Comparison of ENCODE assay signal across 6 cellular contexts in the genomic region with DNA sequence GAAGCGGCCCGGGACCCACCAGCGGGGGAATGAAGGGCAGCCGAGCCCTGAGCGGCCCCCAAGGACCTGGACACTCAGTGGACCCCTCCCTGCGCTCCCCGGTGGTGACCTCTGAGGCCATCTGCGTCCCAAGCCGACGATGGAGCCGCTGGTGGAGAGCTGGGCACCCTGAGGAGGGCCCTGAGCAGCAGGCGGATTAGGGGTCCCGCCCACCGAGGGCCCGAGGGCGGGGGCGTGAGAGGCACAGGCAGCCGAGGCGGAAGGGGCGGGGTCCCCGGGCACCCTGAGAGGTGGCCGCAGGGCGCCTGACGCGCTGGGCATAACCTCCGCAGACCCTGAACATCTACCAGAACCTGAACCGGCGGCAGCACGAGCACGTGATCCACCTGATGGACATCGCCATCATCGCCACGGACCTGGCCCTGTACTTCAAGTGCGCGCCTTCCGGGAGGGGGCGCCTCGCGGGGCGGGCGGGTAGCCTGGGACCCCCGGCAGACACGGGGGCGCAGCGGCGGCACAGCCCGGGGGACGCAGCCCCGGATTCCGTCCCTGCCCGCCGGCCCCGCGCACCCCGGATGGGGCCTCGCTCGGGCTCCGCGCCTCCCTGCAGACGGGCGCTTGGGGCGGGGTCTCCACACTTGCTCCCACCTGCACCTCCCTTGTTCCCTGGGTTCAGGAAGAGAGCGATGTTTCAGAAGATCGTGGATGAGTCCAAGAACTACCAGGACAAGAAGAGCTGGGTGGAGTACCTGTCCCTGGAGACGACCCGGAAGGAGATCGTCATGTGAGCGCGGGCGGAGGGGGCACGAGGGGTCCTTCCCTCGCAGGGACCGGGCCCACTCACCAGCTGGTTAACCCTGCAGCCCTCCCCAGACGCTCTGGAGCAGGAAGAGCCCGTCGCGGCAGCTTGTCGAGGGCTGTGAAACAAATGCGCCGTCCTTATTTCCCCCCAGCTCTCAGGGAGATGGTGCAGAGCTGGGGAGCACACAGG. TPM values are rescaled to one million over a fixed set of nuclear protein-coding genes. Genes with fewer than 3 reads are reported as not detected.
DNase-seq lines count a peak whose midpoint lies in the region; ATAC-seq and TF ChIP-seq lines count a peak whose summit lies in the region.

No MANE protein-coding gene starts in this region.

- POLR2A ChIA-PET in CD4-positive, alpha-beta T cell (lab: Charles Lee), result interaction anchor here (0.8 to 4.3 kb wide), 5 partner anchors 11 to 539 kb away, joined by 3 to 64 read pairs (median 3); partner anchors contain the start of genes ATP5ME, MYL5, ZNF141 and ZNF718

- no peaks in the 10 kb centered on the region for H3K27me3 Mint-ChIP-seq in CD4-positive, alpha-beta T cell
- peaks cover 15% of the 10 kb centered on the region for H3K27me3 Mint-ChIP-seq in glutamatergic neuron (ENCODE audit: unreplicated experiment)

- CTCF ChIA-PET in CD4-positive, alpha-beta T cell (lab: Charles Lee), result interaction anchor here (1.7 kb wide), 1 partner anchor 10 kb away, joined by 4 read pairs; the partner anchor contains the start of genes ATP5ME and MYL5

- H3K27ac ChIP-seq in CD4-positive, alpha-beta T cell (ENCODE audit: low read depth, low read length), result peak overlapping the region; percentile 59

- peak; percentile 87 for ATAC-seq in CD4-positive, alpha-beta T cell (ENCODE audit: poor library complexity)
- peak; percentile 71 for ATAC-seq in HG02870 (IDR thresholded peaks at IDR 0.05; ENCODE audit: unreplicated experiment)

- no peak for TF ChIP-seq CTCF in CD4-positive, alpha-beta T cell (IDR thresholded peaks at IDR 0.05)
- peak; percentile 19 for TF ChIP-seq CTCF in glutamatergic neuron (IDR thresholded peaks at IDR 0.05; ENCODE audit: partially characterized antibody, unreplicated experiment)

- H3K27me3 ChIP-seq in CD4-positive, alpha-beta T cell (ENCODE audit: control insufficient read depth, insufficient read depth, low read length), result no peaks in the 10 kb centered on the region

- H3K4me1 Mint-ChIP-seq in CD4-positive, alpha-beta T cell (ENCODE audit: low read depth), result peaks cover 10% of the 10 kb centered on the region
- no peaks in the 10 kb centered on the region for H3K4me1 Mint-ChIP-seq in glutamatergic neuron (ENCODE audit: low read depth, unreplicated experiment)

- intact Hi-C loops in CD4-positive, alpha-beta T cell (cut with DNase I, micrococcal nuclease), result loop anchor here (5.0 kb wide), 3 partner anchors 119 to 326 kb away; partner anchors contain the start of genes PIGG (in 1 of the 2), ZNF141 (in 1 of the 2) and ZNF721 (in 1 of the 2)

- peaks cover 5% of the 10 kb centered on the region for H3K36me3 Mint-ChIP-seq in CD4-positive, alpha-beta T cell (ENCODE audit: low read depth)
- H3K36me3 Mint-ChIP-seq in glutamatergic neuron (ENCODE audit: unreplicated experiment), result peaks cover 6% of the 10 kb centered on the region

- H3K4me3 Mint-ChIP-seq in CD4-positive, alpha-beta T cell, result peak overlapping the region; percentile 88
- peak overlapping the region; percentile 83 for H3K4me3 Mint-ChIP-seq in glutamatergic neuron (ENCODE audit: unreplicated experiment)

- no peaks in the 10 kb centered on the region for H3K9me3 Mint-ChIP-seq in CD4-positive, alpha-beta T cell
- H3K9me3 Mint-ChIP-seq in glutamatergic neuron (ENCODE audit: unreplicated experiment), result peaks cover 4% of the 10 kb centered on the region

- no peaks in the 10 kb centered on the region for H3K9me3 ChIP-seq in CD4-positive, alpha-beta T cell (ENCODE audit: control insufficient read depth, low read length)

- DNase-seq in CD4-positive, alpha-beta T cell, result peak; percentile 60 to 80 (median 74)
- DNase-seq in activated CD4-positive, alpha-beta T cell treated with anti-CD3 and anti-CD28 coated beads for 4 hours, result peak; percentile 73 to 81
- DNase-seq in glutamatergic neuron (peak; percentile 68), NOMO-1 treated with dmso at 0.1 percent for 144 hours (lab: John Stamatoyannopoulos, UW; ENCODE audit: unreplicated experiment) (no peak)
- peak; percentile 76 for DNase-seq in stimulated activated CD4-positive, alpha-beta T cell treated with anti-CD3 and anti-CD28 coated beads, Interleukin-1b, Interleukin-23, amount 100 ng/mL, for 48 hours

- H3K27ac Mint-ChIP-seq in CD4-positive, alpha-beta T cell, result peak overlapping the region; percentile 80
- H3K27ac Mint-ChIP-seq in glutamatergic neuron (ENCODE audit: unreplicated experiment), result no peak overlapping the region

RNA-seq across cellular contexts. Expression of gene ATP5ME, which starts 10.3 kb away (rescaled TPM):
- total RNA-seq in CD4-positive, alpha-beta T cell, result 100 to 1,000 TPM; 109 to 126 TPM
- 230 TPM for total RNA-seq in glutamatergic neuron (ENCODE audit: unreplicated experiment)

RNA-seq across cellular contexts. Expression of gene MYL5, which starts 10.6 kb away (rescaled TPM):
- total RNA-seq in CD4-positive, alpha-beta T cell, result 10 to 100 TPM; 25.3 to 29.2 TPM
- total RNA-seq in glutamatergic neuron (ENCODE audit: unreplicated experiment), result 13.6 TPM

RNA-seq across cellular contexts. Expression of gene SLC49A3, which starts 25.2 kb away (rescaled TPM):
- under 1 TPM; 0.22 to 0.91 TPM for total RNA-seq in CD4-positive, alpha-beta T cell
- not detected for total RNA-seq in glutamatergic neuron (ENCODE audit: unreplicated experiment)

RNA-seq across cellular contexts. Expression of gene PDE6B, which starts 38.4 kb away (rescaled TPM):
- 10 to 100 TPM; 11.4 to 12.4 TPM for total RNA-seq in CD4-positive, alpha-beta T cell
- 2.3 TPM for total RNA-seq in glutamatergic neuron (ENCODE audit: unreplicated experiment)

RNA-seq across cellular contexts. Expression of gene PCGF3, which starts 41.9 kb away (rescaled TPM):
- 10 to 100 TPM; 45.1 to 48.6 TPM for total RNA-seq in CD4-positive, alpha-beta T cell
- total RNA-seq in glutamatergic neuron (ENCODE audit: unreplicated experiment), result 122 TPM
